In the genomic region with DNA sequence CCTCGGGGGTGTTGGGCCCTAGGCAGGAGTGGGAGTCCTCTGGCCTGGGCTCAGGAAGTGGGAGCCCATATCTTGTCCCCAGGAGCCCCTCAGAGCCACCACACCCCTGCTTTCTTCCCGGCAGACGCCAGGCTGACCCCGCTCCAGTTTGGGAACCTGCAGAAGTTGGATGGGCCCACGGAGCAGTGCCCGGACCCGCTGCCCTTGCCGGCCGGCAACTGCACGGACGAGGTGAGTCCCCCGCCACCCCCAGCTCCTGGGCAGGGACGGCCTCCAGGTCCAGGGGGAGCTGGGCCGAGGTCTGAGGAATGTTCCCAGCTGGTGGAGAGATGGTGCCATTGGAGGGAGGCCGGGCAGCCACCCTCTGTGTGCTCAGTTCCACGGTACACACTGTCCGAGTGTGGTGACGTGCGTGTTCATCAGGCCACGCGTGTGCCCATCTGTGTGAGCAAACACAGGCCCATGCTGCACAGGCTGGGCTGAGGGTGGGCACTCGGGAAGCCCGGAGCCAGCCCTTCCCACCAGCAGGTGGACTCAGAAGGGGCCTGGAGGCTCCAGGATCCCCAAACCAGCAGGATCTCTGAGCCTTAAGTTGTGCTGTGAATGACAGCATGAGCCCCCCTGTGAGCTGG, we compare ENCODE assay signal across 1 cellular context.
TF ChIP-seq lines count a peak whose summit lies in the region.

No MANE protein-coding gene starts in this region.

TF ChIP-seq in HepG2, 621 proteins besides CTCF, POLR2A, EP300 and RAD21:
- no peak for TF ChIP-seq FOSL1 (CRISPR knock-in tag; IDR thresholded peaks at IDR 0.05; ENCODE audit: borderline replicate concordance)
- no peak for TF ChIP-seq ZNF441 (CRISPR knock-in tag; IDR thresholded peaks at IDR 0.05; ENCODE audit: borderline replicate concordance)
